In genomic region chr12:110067531-110067930, GRCh38 we compare ENCODE assay signal across 2 cellular contexts.
TF ChIP-seq lines count a peak whose summit lies in the region.

No MANE protein-coding gene starts in this region.

TF ChIP-seq in SK-N-SH, 30 proteins besides CTCF, POLR2A, EP300 and RAD21 (continued from another document):
- TF ChIP-seq USF1 (IDR thresholded peaks at IDR 0.05; ENCODE audit: borderline replicate concordance, low read depth) (0 out of 2 replicates have a peak, but pooled peaks have one; percentile 18), TEAD4 (IDR thresholded peaks at IDR 0.05; ENCODE audit: borderline replicate concordance, insufficient read depth) (no peak), NFIC (IDR thresholded peaks at IDR 0.05; ENCODE audit: borderline replicate concordance) (no peak)
TF ChIP-seq in SK-N-SH: peak in this region for 1.

TF ChIP-seq in SK-N-SH treated with all-trans-retinoic acid at 6 μM for 48 hours, 23 proteins besides CTCF, POLR2A, EP300 and RAD21 (continued from another document):
- TF ChIP-seq TSHZ2 (CRISPR knock-in tag; IDR thresholded peaks at IDR 0.05) (no peak), GLIS3 (CRISPR knock-in tag; IDR thresholded peaks at IDR 0.05) (no peak), ZNF8 (CRISPR knock-in tag; IDR thresholded peaks at IDR 0.05) (no peak), ZFP3 (CRISPR knock-in tag; IDR thresholded peaks at IDR 0.05) (no peak), ZNF70 (CRISPR knock-in tag; IDR thresholded peaks at IDR 0.05) (no peak), ZNF565 (CRISPR knock-in tag; conservative IDR thresholded peaks at IDR 0.05; ENCODE audit: low read depth) (no peak), TCF4 (CRISPR knock-in tag; IDR thresholded peaks at IDR 0.05; ENCODE audit: borderline replicate concordance) (no peak), CREB5 (CRISPR knock-in tag; IDR thresholded peaks at IDR 0.05; ENCODE audit: low read depth) (no peak), TOX (CRISPR knock-in tag; IDR thresholded peaks at IDR 0.05; ENCODE audit: borderline replicate concordance) (no peak), POU6F1 (CRISPR knock-in tag; IDR thresholded peaks at IDR 0.05; ENCODE audit: borderline replicate concordance, low read depth) (no peak), BACH2 (CRISPR knock-in tag; IDR thresholded peaks at IDR 0.05; ENCODE audit: borderline replicate concordance) (no peak), CSRNP3 (CRISPR knock-in tag; IDR thresholded peaks at IDR 0.05) (no peak), OSR1 (CRISPR knock-in tag; IDR thresholded peaks at IDR 0.05) (no peak), ISL1 (CRISPR knock-in tag; IDR thresholded peaks at IDR 0.05) (no peak)
